ENCODE assay signal across 8 cellular contexts in genomic region chr3:159266779-159267178, GRCh38.
DNase-seq lines count a peak whose midpoint lies in the region; ATAC-seq and TF ChIP-seq lines count a peak whose summit lies in the region.

No MANE protein-coding gene starts in this region.

- no peak for ATAC-seq in GM21737 (IDR thresholded peaks at IDR 0.05; ENCODE audit: unreplicated experiment)
- ATAC-seq in GM18858 (IDR thresholded peaks at IDR 0.05; ENCODE audit: unreplicated experiment), result no peak

- H3K27me3 Mint-ChIP-seq in CD14-positive monocyte (ENCODE audit: low read depth in 3 of 3) (peaks cover 1 to 6% (median 2%) of the 10 kb centered on the region in 3 donors), nephron (ENCODE audit: low read depth) (peaks cover 16% of the 10 kb centered on the region)

- DNase-seq in CD14-positive monocyte (ENCODE audit: low spot score) (no peak), GM13976 (ENCODE audit: low spot score) (peak; percentile 13), NCI-H1092 treated with DMSO at 0.1 percent for 48 hours (lab: John Stamatoyannopoulos, UW) (peak; percentile 20), astrocyte of the spinal cord (ENCODE audit: low read depth, low spot score) (peak; percentile 34), activated T-cell treated with anti-CD3 and anti-CD28 coated beads for 4 hours (no peak)

- H3K4me3 Mint-ChIP-seq in CD14-positive monocyte, result no peak overlapping the region
- H3K4me3 Mint-ChIP-seq in nephron, result no peak overlapping the region

- intact Hi-C loops in CD14-positive monocyte (cut with micrococcal nuclease), result no loop called here

- in situ Hi-C loops in GM13976 (cut with MboI; ENCODE audit: low sequenced_read_pairs, unreplicated experiment), result no loop called here
- in situ Hi-C loops in astrocyte of the spinal cord (cut with HindIII; ENCODE audit: low sequenced_read_pairs), result no loop called here

- peaks cover 0 to 4% (median 0%) of the 10 kb centered on the region in 7 donors for H3K9me3 Mint-ChIP-seq in CD14-positive monocyte
- no peaks in the 10 kb centered on the region for H3K9me3 Mint-ChIP-seq in nephron

- H3K27ac Mint-ChIP-seq in CD14-positive monocyte (no peak overlapping the region), nephron (no peak overlapping the region)

- H3K4me3 ChIP-seq in astrocyte of the spinal cord (ENCODE audit: low read depth, low read length), result no peak overlapping the region

- TF ChIP-seq CTCF in CD14-positive monocyte (IDR thresholded peaks at IDR 0.05), result peak; percentile 18
- peak; percentile 20 for TF ChIP-seq CTCF in GM13976 (IDR thresholded peaks at IDR 0.05; ENCODE audit: borderline replicate concordance, control extremely low read depth, extremely low read depth, insufficient read depth, missing control alignments)
- TF ChIP-seq CTCF in astrocyte of the spinal cord (IDR thresholded peaks at IDR 0.05; ENCODE audit: low read depth, low read length), result peak; percentile 31
- TF ChIP-seq CTCF in nephron (IDR thresholded peaks at IDR 0.05; ENCODE audit: unreplicated experiment in 3 of 3), result peak; percentile 25 to 48 (median 38)

- no peaks in the 10 kb centered on the region for H3K36me3 Mint-ChIP-seq in CD14-positive monocyte
- H3K36me3 Mint-ChIP-seq in nephron (ENCODE audit: low read depth), result no peaks in the 10 kb centered on the region

- H3K4me1 Mint-ChIP-seq in CD14-positive monocyte (no peaks in the 10 kb centered on the region), nephron (no peaks in the 10 kb centered on the region)

Comparison
In these comparisons a context has a peak if more than half of its experiments do, and no peak if none do; other contexts are left out.
1. DNase-seq: peak in GM13976 (single experiment), NCI-H1092 treated with DMSO at 0.1 percent for 48 hours (single experiment) and astrocyte of the spinal cord (single experiment); none in CD14-positive monocyte (single experiment) and activated T-cell treated with anti-CD3 and anti-CD28 coated beads for 4 hours (single experiment).
2. Peak in every context shown above with its lines, with median percentiles within 50 percentile points of each other: CTCF ChIP-seq.